ENCODE assay signal across 14 cellular contexts in the genomic region with DNA sequence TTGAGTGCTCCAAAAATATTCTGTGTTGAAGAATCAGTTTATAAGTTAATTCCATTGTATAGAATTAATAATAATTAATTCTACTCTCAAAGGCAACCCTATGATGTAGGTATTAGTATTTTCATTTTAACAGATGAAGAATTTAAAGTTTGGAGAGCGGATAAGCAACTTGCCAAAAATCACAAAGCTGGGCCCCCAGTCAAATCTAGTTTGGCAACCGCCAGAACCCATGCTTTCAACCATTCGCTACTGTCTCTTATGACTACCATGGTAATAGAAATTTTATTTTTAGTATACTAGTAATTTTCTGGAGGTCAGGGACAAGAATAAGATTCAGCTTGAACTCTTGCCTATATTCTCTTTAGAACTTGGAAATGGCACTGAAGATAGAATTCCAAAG.
"Had no signal": no experiment of that assay in that cellular context is flagged by ENCODE, and none has a peak within 500 bp of the region (broad histone marks: within the 10 kb centered on the region; RNA-seq: fewer than 3 reads in every experiment).

No MANE protein-coding gene starts in this region.

- H3K27me3 Mint-ChIP-seq: activated CD4-positive, alpha-beta memory T cell treated with anti-CD3 and anti-CD28 coated beads for 36 hours; stimulated activated naive B cell treated with anti-CD40 and anti-IgM and Interleukin-4, amounts not matched to agents 10 μg/mL and 1 μg/mL and 100 μg/mL, for 72 hours had no signal

- DNase-seq: activated CD4-positive, alpha-beta memory T cell treated with anti-CD3 and anti-CD28 coated beads for 36 hours; activated CD4-positive, alpha-beta T cell treated with anti-CD3 and anti-CD28 coated beads for 1 hour; activated naive CD4-positive, alpha-beta T cell; activated T-cell treated with anti-CD3 and anti-CD28 coated beads, Interleukin-2, amount 50 U/mL, for 72 hours; central memory CD4-positive, alpha-beta T cell; cortex of kidney; effector CD8-positive, alpha-beta T cell; immature natural killer cell; left colon; spleen; stimulated activated CD4-positive, alpha-beta T cell treated with anti-CD3 and anti-CD28 coated beads, Interleukin-2, amount 100 ng/mL, for 24 hours; stimulated activated naive B cell treated with anti-CD40 and anti-IgM and Interleukin-4, amounts not matched to agents 10 μg/mL and 1 μg/mL and 100 μg/mL, for 72 hours; T-helper 9 cell had no signal

- H3K4me3 Mint-ChIP-seq: activated CD4-positive, alpha-beta memory T cell treated with anti-CD3 and anti-CD28 coated beads for 36 hours; activated T-cell treated with anti-CD3 and anti-CD28 coated beads, Interleukin-2, amount 50 U/mL, for 72 hours; immature natural killer cell; stimulated activated naive B cell treated with anti-CD40 and anti-IgM and Interleukin-4, amounts not matched to agents 10 μg/mL and 1 μg/mL and 100 μg/mL, for 72 hours had no signal

- H3K27me3 ChIP-seq: ovary, spleen had no signal

- H3K36me3 Mint-ChIP-seq: activated CD4-positive, alpha-beta memory T cell treated with anti-CD3 and anti-CD28 coated beads for 36 hours; immature natural killer cell; stimulated activated naive B cell treated with anti-CD40 and anti-IgM and Interleukin-4, amounts not matched to agents 10 μg/mL and 1 μg/mL and 100 μg/mL, for 72 hours had no signal

- H3K27ac Mint-ChIP-seq: activated CD4-positive, alpha-beta memory T cell treated with anti-CD3 and anti-CD28 coated beads for 36 hours; activated T-cell treated with anti-CD3 and anti-CD28 coated beads, Interleukin-2, amount 50 U/mL, for 72 hours; immature natural killer cell; stimulated activated naive B cell treated with anti-CD40 and anti-IgM and Interleukin-4, amounts not matched to agents 10 μg/mL and 1 μg/mL and 100 μg/mL, for 72 hours had no signal

- H3K27ac ChIP-seq: spleen had no signal

- H3K4me3 ChIP-seq: ovary, spleen had no signal

- H3K9me3 ChIP-seq: ovary, spleen had no signal

- H3K9me3 Mint-ChIP-seq: activated CD4-positive, alpha-beta memory T cell treated with anti-CD3 and anti-CD28 coated beads for 36 hours; activated T-cell treated with anti-CD3 and anti-CD28 coated beads, Interleukin-2, amount 50 U/mL, for 72 hours; stimulated activated naive B cell treated with anti-CD40 and anti-IgM and Interleukin-4, amounts not matched to agents 10 μg/mL and 1 μg/mL and 100 μg/mL, for 72 hours had no signal

- H3K4me1 Mint-ChIP-seq: immature natural killer cell; stimulated activated naive B cell treated with anti-CD40 and anti-IgM and Interleukin-4, amounts not matched to agents 10 μg/mL and 1 μg/mL and 100 μg/mL, for 72 hours had no signal

- H3K4me1 ChIP-seq: spleen had no signal

- H3K36me3 ChIP-seq: ovary, spleen had no signal

- ATAC-seq: activated T-cell treated with anti-CD3 and anti-CD28 coated beads, Interleukin-2, amount 50 U/mL, for 72 hours; stimulated activated naive B cell treated with anti-CD40 and anti-IgM and Interleukin-4, amounts not matched to agents 10 μg/mL and 1 μg/mL and 100 μg/mL, for 72 hours had no signal
